40 cellular contexts compared by ENCODE assay signal in the genomic region with DNA sequence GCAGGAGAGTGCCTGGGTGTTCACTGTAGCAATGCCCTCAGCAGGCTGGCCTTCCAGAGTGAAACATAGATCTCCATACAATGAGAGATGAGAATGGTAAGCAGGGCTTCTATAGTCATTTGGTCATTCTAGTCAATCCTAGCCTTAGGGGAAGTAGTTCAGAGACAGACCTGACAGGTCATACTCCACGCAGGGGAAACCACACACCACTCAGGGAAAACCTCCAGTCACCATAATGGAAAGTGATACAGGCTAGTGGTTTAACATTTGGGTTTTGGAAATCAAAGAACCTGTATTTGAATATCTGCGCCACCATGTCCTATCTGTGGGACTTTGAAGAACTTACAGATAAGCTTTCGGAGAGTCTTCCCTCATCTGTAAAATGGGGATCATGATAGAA.
"Had no signal": no experiment of that assay in that cellular context is flagged by ENCODE, and none has a peak within 500 bp of the region (broad histone marks: within the 10 kb centered on the region; RNA-seq: fewer than 3 reads in every experiment).

No MANE protein-coding gene starts in this region.

- H3K9me3 ChIP-seq: adrenal gland, ascending aorta, body of pancreas, breast epithelium had no signal

- DNase-seq: activated effector memory CD4-positive, alpha-beta T cell treated with anti-CD3 and anti-CD28 coated beads, Interleukin-2, amount 50 U/mL, for 16 hours; activated effector memory CD4-positive, alpha-beta T cell treated with Interleukin-2 at 50 U/mL for 16 hours; activated gamma-delta T cell; activated gamma-delta T cell treated with Interleukin-2 at 50 U/mL for 16 hours; activated naive CD4-positive, alpha-beta T cell; activated naive CD4-positive, alpha-beta T cell treated with anti-CD3 and anti-CD28 coated beads for 36 hours; activated naive CD4-positive, alpha-beta T cell treated with anti-CD3 and anti-CD28 coated beads, Interleukin-2, amount 10 ng/mL, durations not matched to agents 7 days and 5 days; activated naive CD4-positive, alpha-beta T cell treated with anti-CD3 and anti-CD28 coated beads, Interleukin-2, amount 50 U/mL, for 16 hours; activated naive CD4-positive, alpha-beta T cell treated with Interleukin-2 at 50 U/mL for 16 hours; activated naive CD8-positive, alpha-beta T cell treated with anti-CD3 and anti-CD28 coated beads for 36 hours; activated naive CD8-positive, alpha-beta T cell treated with anti-CD3 and anti-CD28 coated beads, Interleukin-2, amount 10 ng/mL, durations not matched to agents 7 days and 5 days; activated naive CD8-positive, alpha-beta T cell treated with anti-CD3 and anti-CD28 coated beads, Interleukin-2, amount 50 U/mL, for 24 hours; activated T-cell treated with anti-CD3 and anti-CD28 coated beads, Interleukin-2, amount 50 U/mL, for 1 hour; activated T-cell treated with anti-CD3 and anti-CD28 coated beads, Interleukin-2, amount 50 U/mL, for 24 hours; activated T-cell treated with anti-CD3 and anti-CD28 coated beads, Interleukin-2, amount 50 U/mL, for 4 hours; activated T-cell treated with anti-CD3 and anti-CD28 coated beads, Interleukin-2, amount 50 U/mL, for 48 hours; activated T-cell treated with anti-CD3 and anti-CD28 coated beads, Interleukin-2, amount 50 U/mL, for 72 hours; adrenal gland; amniotic stem cell; amygdala; anterior cingulate cortex; aorta; body of pancreas; brain microvascular endothelial cell; caudate nucleus; central memory CD4-positive, alpha-beta T cell; cerebellar nuclear complex had no signal

- H3K4me3 Mint-ChIP-seq: activated naive CD4-positive, alpha-beta T cell treated with anti-CD3 and anti-CD28 coated beads for 36 hours; activated naive CD4-positive, alpha-beta T cell treated with anti-CD3 and anti-CD28 coated beads, Interleukin-2, amount 10 ng/mL, durations not matched to agents 7 days and 5 days; activated naive CD4-positive, alpha-beta T cell treated with anti-CD3 and anti-CD28 coated beads, Interleukin-2, amount 50 U/mL, for 24 hours; activated naive CD8-positive, alpha-beta T cell; activated naive CD8-positive, alpha-beta T cell treated with anti-CD3 and anti-CD28 coated beads for 36 hours; activated naive CD8-positive, alpha-beta T cell treated with anti-CD3 and anti-CD28 coated beads, Interleukin-2, amount 10 ng/mL, durations not matched to agents 7 days and 5 days; activated naive CD8-positive, alpha-beta T cell treated with anti-CD3 and anti-CD28 coated beads, Interleukin-2, amount 50 U/mL, for 24 hours; activated T-cell treated with anti-CD3 and anti-CD28 coated beads, Interleukin-2, amount 50 U/mL, for 24 hours; activated T-cell treated with anti-CD3 and anti-CD28 coated beads, Interleukin-2, amount 50 U/mL, for 4 hours; activated T-cell treated with anti-CD3 and anti-CD28 coated beads, Interleukin-2, amount 50 U/mL, for 72 hours; activated T-helper 1 cell treated with anti-CD3 and anti-CD28 coated beads, Interleukin-12 subunit alpha, Interleukin-12 subunit beta, Interleukin-2, Interleukin-4 antibody, amounts not matched to agents 30 ng/mL and 10 ng/mL and 1 ng/mL, durations not matched to agents 14 hours and 24 hours and 36 hours; activated T-helper 17 cell treated with anti-CD3 and anti-CD28 coated beads, Interleukin-2, amount 50 U/mL, for 72 hours; brain; central memory CD8-positive, alpha-beta T cell had no signal

- H3K27me3 ChIP-seq: adrenal gland, ascending aorta, body of pancreas, brain microvascular endothelial cell, breast epithelium, cardiac muscle cell had no signal

- H3K4me1 Mint-ChIP-seq: activated naive CD4-positive, alpha-beta T cell treated with anti-CD3 and anti-CD28 coated beads, Interleukin-2, amount 10 ng/mL, durations not matched to agents 7 days and 5 days; activated naive CD4-positive, alpha-beta T cell treated with anti-CD3 and anti-CD28 coated beads, Interleukin-2, amount 50 U/mL, for 24 hours; activated naive CD8-positive, alpha-beta T cell treated with anti-CD3 and anti-CD28 coated beads for 36 hours; activated naive CD8-positive, alpha-beta T cell treated with anti-CD3 and anti-CD28 coated beads, Interleukin-2, amount 10 ng/mL, durations not matched to agents 7 days and 5 days; activated naive CD8-positive, alpha-beta T cell treated with anti-CD3 and anti-CD28 coated beads, Interleukin-2, amount 50 U/mL, for 24 hours; activated T-helper 17 cell treated with anti-CD3 and anti-CD28 coated beads, Interleukin-2, amount 50 U/mL, for 72 hours; central memory CD8-positive, alpha-beta T cell had no signal

- H3K36me3 ChIP-seq: adrenal gland, ascending aorta, brain microvascular endothelial cell, breast epithelium, cardiac muscle cell had no signal

- H3K4me3 ChIP-seq: adrenal gland, ascending aorta, body of pancreas, breast epithelium, cardiac muscle cell had no signal

- H3K4me1 ChIP-seq: adrenal gland, ascending aorta, body of pancreas, breast epithelium had no signal

- ATAC-seq: activated naive CD4-positive, alpha-beta T cell treated with anti-CD3 and anti-CD28 coated beads, Interleukin-2, amount 50 U/mL, for 72 hours; activated naive CD8-positive, alpha-beta T cell treated with anti-CD3 and anti-CD28 coated beads, Interleukin-2, amount 50 U/mL, for 24 hours; activated T-cell treated with anti-CD3 and anti-CD28 coated beads, Interleukin-2, amount 50 U/mL, for 4 hours; activated T-cell treated with anti-CD3 and anti-CD28 coated beads, Interleukin-2, amount 50 U/mL, for 72 hours; activated T-helper 17 cell treated with anti-CD3 and anti-CD28 coated beads, Interleukin-2, amount 50 U/mL, for 72 hours; body of pancreas had no signal

- H3K27ac ChIP-seq: adrenal gland, ascending aorta, body of pancreas, brain microvascular endothelial cell, breast epithelium, cardiac muscle cell had no signal

- H3K27me3 Mint-ChIP-seq: activated naive CD4-positive, alpha-beta T cell treated with anti-CD3 and anti-CD28 coated beads, Interleukin-2, amount 10 ng/mL, durations not matched to agents 7 days and 5 days; activated naive CD4-positive, alpha-beta T cell treated with anti-CD3 and anti-CD28 coated beads, Interleukin-2, amount 50 U/mL, for 24 hours; activated naive CD8-positive, alpha-beta T cell; activated naive CD8-positive, alpha-beta T cell treated with anti-CD3 and anti-CD28 coated beads for 36 hours; activated naive CD8-positive, alpha-beta T cell treated with anti-CD3 and anti-CD28 coated beads, Interleukin-2, amount 10 ng/mL, durations not matched to agents 7 days and 5 days; activated naive CD8-positive, alpha-beta T cell treated with anti-CD3 and anti-CD28 coated beads, Interleukin-2, amount 50 U/mL, for 24 hours; activated T-cell treated with anti-CD3 and anti-CD28 coated beads, Interleukin-2, amount 50 U/mL, for 24 hours; activated T-helper 17 cell treated with anti-CD3 and anti-CD28 coated beads, Interleukin-2, amount 50 U/mL, for 72 hours had no signal

- H3K9me3 Mint-ChIP-seq: activated naive CD8-positive, alpha-beta T cell treated with anti-CD3 and anti-CD28 coated beads, Interleukin-2, amount 10 ng/mL, durations not matched to agents 7 days and 5 days; activated T-cell treated with anti-CD3 and anti-CD28 coated beads, Interleukin-2, amount 50 U/mL, for 24 hours; activated T-helper 1 cell treated with anti-CD3 and anti-CD28 coated beads, Interleukin-12 subunit alpha, Interleukin-12 subunit beta, Interleukin-2, Interleukin-4 antibody, amounts not matched to agents 30 ng/mL and 10 ng/mL and 1 ng/mL, durations not matched to agents 14 hours and 24 hours and 36 hours; activated T-helper 2 cell treated with anti-CD3 and anti-CD28 coated beads, Interferon-gamma antibody, Interleukin-2, Interleukin-4, amounts not matched to agents 10 μg/mL and 5 μg/mL and 100 μg/mL, durations not matched to agents 14 hours and 24 hours and 36 hours had no signal

- H3K27ac Mint-ChIP-seq: activated naive CD4-positive, alpha-beta T cell treated with anti-CD3 and anti-CD28 coated beads for 36 hours; activated naive CD4-positive, alpha-beta T cell treated with anti-CD3 and anti-CD28 coated beads, Interleukin-2, amount 10 ng/mL, durations not matched to agents 7 days and 5 days; activated naive CD4-positive, alpha-beta T cell treated with anti-CD3 and anti-CD28 coated beads, Interleukin-2, amount 50 U/mL, for 24 hours; activated naive CD4-positive, alpha-beta T cell treated with anti-CD3 and anti-CD28 coated beads, Interleukin-2, amount 50 U/mL, for 72 hours; activated naive CD8-positive, alpha-beta T cell; activated naive CD8-positive, alpha-beta T cell treated with anti-CD3 and anti-CD28 coated beads for 36 hours; activated naive CD8-positive, alpha-beta T cell treated with anti-CD3 and anti-CD28 coated beads, Interleukin-2, amount 10 ng/mL, durations not matched to agents 7 days and 5 days; activated naive CD8-positive, alpha-beta T cell treated with anti-CD3 and anti-CD28 coated beads, Interleukin-2, amount 50 U/mL, for 24 hours; activated T-cell treated with anti-CD3 and anti-CD28 coated beads, Interleukin-2, amount 50 U/mL, for 24 hours; activated T-cell treated with anti-CD3 and anti-CD28 coated beads, Interleukin-2, amount 50 U/mL, for 72 hours; activated T-helper 1 cell treated with anti-CD3 and anti-CD28 coated beads, Interleukin-12 subunit alpha, Interleukin-12 subunit beta, Interleukin-2, Interleukin-4 antibody, amounts not matched to agents 30 ng/mL and 10 ng/mL and 1 ng/mL, durations not matched to agents 14 hours and 24 hours and 36 hours; activated T-helper 17 cell treated with anti-CD3 and anti-CD28 coated beads, Interleukin-2, amount 50 U/mL, for 72 hours; activated T-helper 2 cell treated with anti-CD3 and anti-CD28 coated beads, Interferon-gamma antibody, Interleukin-2, Interleukin-4, amounts not matched to agents 10 μg/mL and 5 μg/mL and 100 μg/mL, durations not matched to agents 14 hours and 24 hours and 36 hours; brain had no signal

- H3K36me3 Mint-ChIP-seq: activated naive CD4-positive, alpha-beta T cell treated with anti-CD3 and anti-CD28 coated beads, Interleukin-2, amount 10 ng/mL, durations not matched to agents 7 days and 5 days; activated naive CD4-positive, alpha-beta T cell treated with anti-CD3 and anti-CD28 coated beads, Interleukin-2, amount 50 U/mL, for 24 hours; activated naive CD4-positive, alpha-beta T cell treated with anti-CD3 and anti-CD28 coated beads, Interleukin-2, amount 50 U/mL, for 72 hours; activated naive CD8-positive, alpha-beta T cell; activated naive CD8-positive, alpha-beta T cell treated with anti-CD3 and anti-CD28 coated beads for 36 hours; activated naive CD8-positive, alpha-beta T cell treated with anti-CD3 and anti-CD28 coated beads, Interleukin-2, amount 10 ng/mL, durations not matched to agents 7 days and 5 days; brain had no signal

- FAIRE-seq: astrocyte, bronchial epithelial cell had no signal
